In genomic region chr9:98037362-98037761, GRCh38 we compare ENCODE assay signal across 13 cellular contexts. TPM values are rescaled to one million over a fixed set of nuclear protein-coding genes. Genes with fewer than 3 reads are reported as not detected.
DNase-seq lines count a peak whose midpoint lies in the region; TF ChIP-seq lines count a peak whose summit lies in the region.
"Had no signal": no experiment of that assay in that cellular context is flagged by ENCODE, and none has a peak within 500 bp of the region (broad histone marks: within the 10 kb centered on the region; RNA-seq: fewer than 3 reads in every experiment).

No MANE protein-coding gene starts in this region.

- H3K4me1 ChIP-seq in breast epithelium (no peaks in the 10 kb centered on the region), adrenal gland (replicated peaks in 1 of 2) (no peaks in the 10 kb centered on the region)
- H3K4me1 ChIP-seq: A549 had no signal

- H3K36me3 Mint-ChIP-seq in MCF 10A (ENCODE audit: insufficient read depth, unreplicated experiment) = no peaks in the 10 kb centered on the region

- CTCF ChIA-PET in MCF 10A (lab: Yijun Ruan, JAX) = interaction anchor here (0.7 to 1.5 kb wide), 3 partner anchors 8 to 37 kb away, joined by 3 to 4 read pairs (median 4); no protein-coding TSS in a partner anchor

- no peaks in the 10 kb centered on the region for H3K9me3 ChIP-seq in breast epithelium
- no peaks in the 10 kb centered on the region for H3K9me3 ChIP-seq in adrenal gland (replicated peaks in 1 of 3)
- H3K9me3 ChIP-seq: A549 had no signal

- TF ChIP-seq CTCF in MCF 10A (IDR thresholded peaks at IDR 0.05; ENCODE audit: unreplicated experiment) = no peak
- TF ChIP-seq CTCF in breast epithelium (IDR thresholded peaks at IDR 0.05) = no peak
- TF ChIP-seq CTCF in adrenal gland (IDR thresholded peaks at IDR 0.05) = no peak

- POLR2A ChIA-PET in MCF 10A (lab: Yijun Ruan, JAX) = interaction anchor here (1.8 kb wide), 1 partner anchor 19 kb away, joined by 6 read pairs; the partner anchor contains the start of gene NANS

- no TSS peak for BruUV-seq in MCF 10A (replicated peaks; lab: Mats Ljungman, UMichigan)

- DNase-seq in MCF 10A (ENCODE audit: unreplicated experiment) = peak; percentile 26
- no peak for DNase-seq in breast epithelium (ENCODE audit: low spot score in 2 of 2)
- DNase-seq in adrenal gland = peak in 5 of 7 donors; percentile 31 to 69 (median 36)
- peak; percentile 33 for DNase-seq in islet precursor cell
- DNase-seq in hippocampal formation (lab: John Stamatoyannopoulos, UW) = no peak
- DNase-seq in stimulated activated CD4-positive, alpha-beta T cell treated with anti-CD3 and anti-CD28 coated beads, Interleukin-4, amount 100 ng/mL, for 1 hour = no peak
- no peak for DNase-seq in amygdala (lab: John Stamatoyannopoulos, UW)
- no peak for DNase-seq in NOMO-1 (lab: John Stamatoyannopoulos, UW; ENCODE audit: unreplicated experiment in 2 of 2)
- DNase-seq: activated CD8-positive, alpha-beta memory T cell treated with anti-CD3 and anti-CD28 coated beads, Interleukin-2, amount 50 U/mL, for 48 hours; DMS79; effector memory CD8-positive, alpha-beta T cell; NCI-H524 had no signal

- no peaks in the 10 kb centered on the region for H3K27me3 Mint-ChIP-seq in MCF 10A (ENCODE audit: insufficient read depth, unreplicated experiment)

- H3K4me1 Mint-ChIP-seq in MCF 10A (ENCODE audit: insufficient read depth, unreplicated experiment) = peaks cover 24% of the 10 kb centered on the region

- H3K27ac Mint-ChIP-seq in MCF 10A (ENCODE audit: low read depth, unreplicated experiment) = no peak overlapping the region
- H3K27ac Mint-ChIP-seq: effector memory CD8-positive, alpha-beta T cell had no signal

- H3K27ac ChIP-seq in breast epithelium (peak overlapping the region in 1 of 2 donors; percentile 29), adrenal gland (no peak overlapping the region)
- H3K27ac ChIP-seq: A549 had no signal

- H3K36me3 ChIP-seq in breast epithelium (no peaks in the 10 kb centered on the region), adrenal gland (replicated peaks in 1 of 2) (no peaks in the 10 kb centered on the region)

- TF ChIP-seq POLR2A in breast epithelium (IDR thresholded peaks at IDR 0.05) = no peak
- TF ChIP-seq POLR2A in adrenal gland (IDR thresholded peaks at IDR 0.05) = no peak

- H3K4me3 Mint-ChIP-seq in MCF 10A (ENCODE audit: unreplicated experiment) = no peak overlapping the region
- H3K4me3 Mint-ChIP-seq: effector memory CD8-positive, alpha-beta T cell had no signal

- H3K4me3 ChIP-seq in breast epithelium (no peak overlapping the region), adrenal gland (no peak overlapping the region)
- H3K4me3 ChIP-seq: A549 had no signal

- intact Hi-C loops in MCF 10A (cut with micrococcal nuclease) (no loop called here), breast epithelium (cut with DNase I; ENCODE audit: low total_unique reads) (no loop called here), adrenal gland (cut with DNase I) (loop anchor here (10.0 kb wide), 3 partner anchors 53 to 323 kb away; partner anchors contain the start of genes ANP32B (in 1 of the 2) and TRMO (in 1 of the 2))

- no peaks in the 10 kb centered on the region for H3K9me3 Mint-ChIP-seq in MCF 10A (ENCODE audit: unreplicated experiment)
- H3K9me3 Mint-ChIP-seq: effector memory CD8-positive, alpha-beta T cell had no signal

- H3K27me3 ChIP-seq in breast epithelium (no peaks in the 10 kb centered on the region), adrenal gland (no peaks in the 10 kb centered on the region)

RNA-seq across cellular contexts. Expression of gene NANS, which starts 19.2 kb away (rescaled TPM):
- total RNA-seq in MCF 10A (2022) (80.8 and 102 TPM in 2 replicates), breast epithelium (10 to 100 TPM; 43.8 to 80.6 (median 54.7) TPM), adrenal gland (10 to 100 TPM; 24.2 to 78.6 (median 38.2) TPM)
- 10 to 100 TPM; 27.8 to 77.9 (median 38.4) TPM for polyA plus RNA-seq in adrenal gland

RNA-seq across cellular contexts. Expression of gene ANP32B, which starts 54.2 kb away (rescaled TPM):
- total RNA-seq in MCF 10A (2022) (218 and 245 TPM in 2 replicates), breast epithelium (10 to 100 TPM; 37.0 to 54.7 (median 44.0) TPM), adrenal gland (100 to 1,000 TPM in 1 of 8 donors, 10 to 100 TPM in 7; 13.4 to 100 (median 42.8) TPM)
- 100 to 1,000 TPM in 2 of 3 donors, 10 to 100 TPM in 1; 72.9 to 156 (median 122) TPM for polyA plus RNA-seq in adrenal gland

Comparison
In these comparisons a context has a peak if more than half of its experiments do, and no peak if none do; other contexts are left out.
1. DNase-seq: peak in MCF 10A (single experiment), adrenal gland (5 of 7) and islet precursor cell (single experiment); none in breast epithelium (0 of 2), hippocampal formation (0 of 2), stimulated activated CD4-positive, alpha-beta T cell treated with anti-CD3 and anti-CD28 coated beads, Interleukin-4, amount 100 ng/mL, for 1 hour (single experiment), amygdala (0 of 56) and NOMO-1 (0 of 2).
2. intact Hi-C loops: an anchor here in adrenal gland (10.0 kb wide); none called in MCF 10A and breast epithelium.